Comparison of ENCODE assay signal across 1 cellular context in the genomic region with DNA sequence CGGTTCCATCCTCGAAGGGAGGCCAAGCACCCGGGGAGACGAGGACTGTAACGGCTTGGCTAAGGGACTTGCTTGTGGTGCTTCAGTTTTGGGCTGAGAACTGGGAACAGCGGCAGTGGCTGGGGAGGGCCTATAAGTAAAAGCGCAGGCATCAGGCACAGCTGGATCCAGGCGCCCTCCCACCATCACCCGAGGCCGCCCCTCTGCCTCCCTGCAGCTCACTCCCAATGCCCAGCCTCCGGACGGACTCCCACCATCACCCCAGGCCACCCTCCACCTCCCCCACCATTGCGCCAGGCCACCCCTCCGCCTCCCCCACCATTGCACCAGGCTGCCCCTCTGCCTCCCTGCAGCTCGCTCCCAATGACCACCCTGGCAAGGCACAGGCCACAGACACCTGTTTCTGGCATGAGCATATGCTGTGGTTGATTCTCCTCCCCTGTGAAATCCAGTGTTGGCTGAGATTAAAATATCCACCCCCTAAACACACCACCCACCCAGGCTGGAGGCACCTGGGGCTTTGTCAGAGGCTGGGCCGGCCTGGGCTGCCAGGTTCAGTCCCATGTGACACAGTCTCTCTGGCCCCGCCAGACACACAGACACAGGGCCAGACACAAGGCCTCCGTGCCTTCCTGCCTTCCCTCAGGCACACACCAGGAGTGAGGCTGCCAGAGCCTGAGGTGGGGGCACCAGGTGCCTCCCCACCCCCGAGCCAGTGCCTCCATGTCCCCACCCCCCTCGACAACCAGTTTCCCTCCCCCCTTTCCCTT.
A peak's percentile ranks its signal among the peaks of the same experiment; 100 is the strongest.
TF ChIP-seq lines count a peak whose summit lies in the region.

No MANE protein-coding gene starts in this region.

TF ChIP-seq in HepG2, 621 proteins besides CTCF, POLR2A, EP300 and RAD21:
- no peak for TF ChIP-seq RFX5 (IDR thresholded peaks at IDR 0.05; ENCODE audit: low read depth, low read length)
- TF ChIP-seq, protein P1, sequence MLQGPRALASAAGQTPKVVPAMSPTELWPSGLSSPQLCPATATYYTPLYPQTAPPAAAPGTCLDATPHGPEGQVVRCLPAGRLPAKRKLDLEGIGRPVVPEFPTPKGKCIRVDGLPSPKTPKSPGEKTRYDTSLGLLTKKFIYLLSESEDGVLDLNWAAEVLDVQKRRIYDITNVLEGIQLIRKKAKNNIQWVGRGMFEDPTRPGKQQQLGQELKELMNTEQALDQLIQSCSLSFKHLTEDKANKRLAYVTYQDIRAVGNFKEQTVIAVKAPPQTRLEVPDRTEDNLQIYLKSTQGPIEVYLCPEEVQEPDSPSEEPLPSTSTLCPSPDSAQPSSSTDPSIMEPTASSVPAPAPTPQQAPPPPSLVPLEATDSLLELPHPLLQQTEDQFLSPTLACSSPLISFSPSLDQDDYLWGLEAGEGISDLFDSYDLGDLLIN (CRISPR knock-in tag; IDR thresholded peaks at IDR 0.05; ENCODE audit: borderline replicate concordance) = no peak
- peak; percentile 95 for TF ChIP-seq ZNF329 (CRISPR knock-in tag; IDR thresholded peaks at IDR 0.05; ENCODE audit: low read depth)
- TF ChIP-seq ZNF160 (CRISPR knock-in tag; IDR thresholded peaks at IDR 0.05) = no peak
